ENCODE assay signal across 30 cellular contexts in the genomic region with DNA sequence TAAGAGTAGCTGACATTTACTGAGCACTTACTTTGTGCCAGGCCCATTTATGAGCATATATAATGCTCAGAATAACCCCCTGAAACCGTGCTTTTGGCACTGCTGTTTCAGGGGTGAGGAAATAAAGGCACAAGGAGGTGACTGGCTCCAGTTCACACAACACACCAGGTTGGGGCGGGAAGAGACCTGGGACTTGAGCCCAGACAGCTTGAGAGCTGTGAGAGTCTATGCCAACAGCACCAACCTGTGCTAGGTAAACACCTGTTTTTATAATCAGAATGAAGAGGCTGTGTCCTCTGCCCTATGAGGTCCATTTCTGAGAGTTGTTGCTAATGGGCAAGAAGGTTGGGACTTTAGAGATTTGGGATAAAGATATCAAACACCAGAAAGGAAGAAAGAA. TPM values are rescaled to one million over a fixed set of nuclear protein-coding genes. Genes with fewer than 3 reads are reported as not detected.
"Had no signal": no experiment of that assay in that cellular context is flagged by ENCODE, and none has a peak within 500 bp of the region (broad histone marks: within the 10 kb centered on the region; RNA-seq: fewer than 3 reads in every experiment).

No MANE protein-coding gene starts in this region.

- FAIRE-seq: TTC549 had no signal

- H3K36me3 ChIP-seq: ascending aorta, cardiac muscle cell, SJCRH30 had no signal

- H3K27me3 ChIP-seq: ascending aorta had no signal

- DNase-seq: activated CD4-positive, alpha-beta memory T cell treated with anti-CD3 and anti-CD28 coated beads for 36 hours; activated CD4-positive, alpha-beta T cell treated with anti-CD3 and anti-CD28 coated beads for 36 hours; activated CD4-positive, alpha-beta T cell treated with anti-CD3 and anti-CD28 coated beads, Interleukin-2, amount 50 U/mL, for 1 hour; activated CD8-positive, alpha-beta memory T cell treated with anti-CD3 and anti-CD28 coated beads, Interleukin-2, amount 50 U/mL, for 4 hours; activated gamma-delta T cell treated with Interleukin-2 at 50 U/mL for 16 hours; activated naive CD4-positive, alpha-beta T cell treated with anti-CD3 and anti-CD28 coated beads for 36 hours; activated T-cell treated with anti-CD3 and anti-CD28 coated beads for 4 hours; activated T-cell treated with anti-CD3 and anti-CD28 coated beads, Interleukin-2, amount 50 U/mL, for 4 hours; amygdala; Karpas-422; KBM-7; NCI-H1105; NCI-H1417 treated with DMSO at 0.1 percent for 48 hours; NCI-H187 treated with DMSO at 0.1 percent for 48 hours; NCI-H345; NCI-H510A; NCI-H526; NCI-H748 treated with DMSO at 0.1 percent for 48 hours; SHP77; SJCRH30 had no signal

- H3K9me3 ChIP-seq: ascending aorta, SJCRH30 had no signal

- H3K27ac ChIP-seq: ascending aorta, cardiac muscle cell, SJCRH30, SK-N-MC had no signal

- H3K4me3 ChIP-seq: ascending aorta, cardiac muscle cell, SJCRH30, SK-N-MC had no signal

- H3K4me1 ChIP-seq: ascending aorta, SJCRH30 had no signal

- ATAC-seq: activated CD4-positive, alpha-beta T cell treated with anti-CD3 and anti-CD28 coated beads for 36 hours; activated CD4-positive, CD25-positive, alpha-beta regulatory T cell treated with anti-CD3 and anti-CD28 coated beads, Interleukin-2, amount 50 U/mL, for 24 hours; activated T-cell treated with anti-CD3 and anti-CD28 coated beads, Interleukin-2, amount 50 U/mL, for 4 hours; Panc1 had no signal

RNA-seq across cellular contexts. Expression of a gene that starts 8.8 kb away (rescaled TPM):
- total RNA-seq: activated CD4-positive, alpha-beta memory T cell treated with anti-CD3 and anti-CD28 coated beads for 36 hours; activated CD4-positive, alpha-beta T cell treated with anti-CD3 and anti-CD28 coated beads for 36 hours; activated naive CD4-positive, alpha-beta T cell treated with anti-CD3 and anti-CD28 coated beads for 36 hours; activated T-helper 1 cell treated with anti-CD3 and anti-CD28 coated beads, Interleukin-12 subunit alpha, Interleukin-12 subunit beta, Interleukin-2, Interleukin-4 antibody, amounts not matched to agents 30 ng/mL and 10 ng/mL and 1 ng/mL, durations not matched to agents 14 hours and 24 hours and 36 hours; ascending aorta; cardiac muscle cell; chondrocyte; SJCRH30; T-helper 1 cell treated with Interleukin-12 subunit alpha and Interleukin-12 subunit beta and Interleukin-4 antibody, amounts not matched to agents 30 ng/mL and 1 ng/mL, for 36 hours had no signal
- polyA plus RNA-seq: cardiac muscle cell had no signal

RNA-seq across cellular contexts. Expression of a gene that starts 55.2 kb away (rescaled TPM):
- total RNA-seq: ascending aorta, cardiac muscle cell, chondrocyte, MCF 10A, SJCRH30 had no signal
- polyA plus RNA-seq: cardiac muscle cell had no signal
